ENCODE assay signal across 12 cellular contexts in the genomic region with DNA sequence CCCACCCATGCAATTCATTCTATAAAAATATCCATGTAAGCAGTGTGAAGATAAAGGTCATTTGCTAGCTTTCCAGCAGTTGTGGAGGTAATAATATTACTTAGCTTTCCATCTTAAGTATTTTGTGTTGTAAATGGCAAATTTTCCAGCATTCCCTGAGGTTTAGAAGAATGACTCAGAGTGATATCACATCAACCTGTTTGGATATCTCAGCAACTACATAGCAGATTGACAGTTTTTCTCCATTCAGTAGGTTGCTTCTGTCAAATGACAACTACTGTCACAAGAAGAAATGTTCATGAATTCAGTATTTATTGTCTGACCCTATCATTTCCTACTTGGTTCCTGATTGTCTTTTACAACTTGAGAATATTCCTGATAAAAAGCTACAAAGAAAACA.
"Had no signal": no experiment of that assay in that cellular context is flagged by ENCODE, and none has a peak within 500 bp of the region (broad histone marks: within the 10 kb centered on the region; RNA-seq: fewer than 3 reads in every experiment).

No MANE protein-coding gene starts in this region.

- DNase-seq: activated CD4-positive, alpha-beta T cell treated with anti-CD3 and anti-CD28 coated beads for 1 hour; activated CD4-positive, alpha-beta T cell treated with anti-CD3 and anti-CD28 coated beads, Interleukin-2, amount 50 U/mL, for 4 hours; activated naive CD4-positive, alpha-beta T cell treated with anti-CD3 and anti-CD28 coated beads for 36 hours; activated T-cell treated with anti-CD3 and anti-CD28 coated beads for 4 hours; central memory CD4-positive, alpha-beta T cell; nephron progenitor cell; spleen; stimulated activated naive CD8-positive, alpha-beta T cell treated with anti-CD3 and anti-CD28 coated beads, Interleukin-15, amount 100 ng/mL, for 72 hours; upper lobe of right lung had no signal

- H3K36me3 ChIP-seq: prostate gland, spleen, upper lobe of right lung had no signal

- H3K9me3 ChIP-seq: prostate gland, upper lobe of right lung had no signal

- H3K4me3 ChIP-seq: coronary artery, prostate gland, spleen, upper lobe of right lung had no signal

- H3K27me3 ChIP-seq: foreskin keratinocyte, spleen, upper lobe of right lung had no signal
